Comparison of ENCODE assay signal across 8 cellular contexts in the genomic region with DNA sequence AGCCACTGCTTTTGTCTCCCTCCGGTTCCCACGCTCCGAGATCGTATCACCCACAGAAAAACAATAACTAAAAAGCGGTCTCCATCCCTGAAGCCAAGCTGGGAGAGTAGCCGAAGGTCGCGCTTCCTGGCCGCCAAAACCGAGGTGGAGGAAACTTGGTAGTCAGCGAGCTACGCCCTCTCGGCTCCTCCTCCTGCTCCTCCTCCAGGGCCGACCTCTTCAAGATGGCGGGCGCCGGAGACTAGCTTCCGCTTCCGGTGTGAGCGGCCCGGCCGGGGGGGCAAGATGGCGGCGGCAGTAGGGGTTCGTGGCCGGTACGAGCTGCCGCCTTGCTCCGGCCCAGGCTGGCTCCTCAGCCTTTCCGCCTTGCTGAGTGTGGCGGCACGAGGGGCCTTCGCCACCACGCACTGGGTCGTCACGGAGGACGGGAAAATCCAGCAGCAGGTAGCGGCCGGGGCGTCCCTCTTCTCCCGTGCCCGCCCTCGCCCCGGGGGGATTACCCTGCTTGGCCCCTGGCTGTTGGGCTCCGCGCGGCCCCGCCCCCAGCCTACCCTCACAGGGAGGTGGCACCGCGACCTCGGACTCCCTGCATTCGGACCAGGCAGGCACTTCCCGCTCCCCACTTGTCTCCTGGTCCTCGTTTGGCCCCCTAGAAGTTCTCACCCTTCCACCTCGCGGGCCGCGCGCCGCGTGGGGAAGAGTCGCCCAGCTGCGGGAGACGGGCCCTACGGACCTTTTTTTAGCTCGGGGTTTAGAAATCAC. TPM values are rescaled to one million over a fixed set of nuclear protein-coding genes. Genes with fewer than 3 reads are reported as not detected.
DNase-seq lines count a peak whose midpoint lies in the region; ATAC-seq, FAIRE-seq and TF ChIP-seq lines count a peak whose summit lies in the region.

A gene with protein sequence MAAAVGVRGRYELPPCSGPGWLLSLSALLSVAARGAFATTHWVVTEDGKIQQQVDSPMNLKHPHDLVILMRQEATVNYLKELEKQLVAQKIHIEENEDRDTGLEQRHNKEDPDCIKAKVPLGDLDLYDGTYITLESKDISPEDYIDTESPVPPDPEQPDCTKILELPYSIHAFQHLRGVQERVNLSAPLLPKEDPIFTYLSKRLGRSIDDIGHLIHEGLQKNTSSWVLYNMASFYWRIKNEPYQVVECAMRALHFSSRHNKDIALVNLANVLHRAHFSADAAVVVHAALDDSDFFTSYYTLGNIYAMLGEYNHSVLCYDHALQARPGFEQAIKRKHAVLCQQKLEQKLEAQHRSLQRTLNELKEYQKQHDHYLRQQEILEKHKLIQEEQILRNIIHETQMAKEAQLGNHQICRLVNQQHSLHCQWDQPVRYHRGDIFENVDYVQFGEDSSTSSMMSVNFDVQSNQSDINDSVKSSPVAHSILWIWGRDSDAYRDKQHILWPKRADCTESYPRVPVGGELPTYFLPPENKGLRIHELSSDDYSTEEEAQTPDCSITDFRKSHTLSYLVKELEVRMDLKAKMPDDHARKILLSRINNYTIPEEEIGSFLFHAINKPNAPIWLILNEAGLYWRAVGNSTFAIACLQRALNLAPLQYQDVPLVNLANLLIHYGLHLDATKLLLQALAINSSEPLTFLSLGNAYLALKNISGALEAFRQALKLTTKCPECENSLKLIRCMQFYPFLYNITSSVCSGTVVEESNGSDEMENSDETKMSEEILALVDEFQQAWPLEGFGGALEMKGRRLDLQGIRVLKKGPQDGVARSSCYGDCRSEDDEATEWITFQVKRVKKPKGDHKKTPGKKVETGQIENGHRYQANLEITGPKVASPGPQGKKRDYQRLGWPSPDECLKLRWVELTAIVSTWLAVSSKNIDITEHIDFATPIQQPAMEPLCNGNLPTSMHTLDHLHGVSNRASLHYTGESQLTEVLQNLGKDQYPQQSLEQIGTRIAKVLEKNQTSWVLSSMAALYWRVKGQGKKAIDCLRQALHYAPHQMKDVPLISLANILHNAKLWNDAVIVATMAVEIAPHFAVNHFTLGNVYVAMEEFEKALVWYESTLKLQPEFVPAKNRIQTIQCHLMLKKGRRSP (plus strand): TSS at position 251 of the 762 bp plus-strand sequence. CDS start 35 bp downstream, at position 286.

- ATAC-seq in GM21737 (IDR thresholded peaks at IDR 0.05; ENCODE audit: unreplicated experiment), result peak; percentile 91
- ATAC-seq in activated T-cell treated with anti-CD3 and anti-CD28 coated beads, Interleukin-2, amount 50 U/mL, for 72 hours (replicated peaks in 1 of 2), result peak; percentile 95

- H3K27ac ChIP-seq in KMS-11 (peak within 1 kb of the TSS; percentile 92), esophagus squamous epithelium (peak within 1 kb of the TSS; percentile 89 to 97 (median 94))

- H3K4me3 Mint-ChIP-seq in activated T-cell treated with anti-CD3 and anti-CD28 coated beads, Interleukin-2, amount 50 U/mL, for 72 hours, result peak within 1 kb of the TSS; percentile 96 to 100

- TF ChIP-seq CTCF in KMS-11 (conservative IDR thresholded peaks at IDR 0.05; ENCODE audit: low read depth, low read length) (no peak), esophagus squamous epithelium (IDR thresholded peaks at IDR 0.05) (peak in 1 of 6 experiments; percentile 3)

- no peaks in the 10 kb centered on the region for H4K20me1 ChIP-seq in KMS-11 (ENCODE audit: insufficient read depth)

- peaks cover 43% of the 10 kb centered on the region for H3K4me1 Mint-ChIP-seq in activated T-cell treated with anti-CD3 and anti-CD28 coated beads, Interleukin-2, amount 50 U/mL, for 72 hours (ENCODE audit: low read depth)

- peaks cover 5 to 11% of the 10 kb centered on the region in 2 donors for H3K36me3 Mint-ChIP-seq in activated T-cell treated with anti-CD3 and anti-CD28 coated beads, Interleukin-2, amount 50 U/mL, for 72 hours (ENCODE audit: insufficient read depth in 2 of 2)

- intact Hi-C loops in esophagus squamous epithelium (cut with DNase I), result no loop called here

- DNase-seq in DMS53 treated with DMSO at 0.1 percent for 48 hours (lab: John Stamatoyannopoulos, UW; ENCODE audit: unreplicated experiment), result peak; percentile 77
- DNase-seq in RCC 7860 (ENCODE audit: low spot score), result peak; percentile 78
- peak; percentile 94 to 96 for DNase-seq in activated T-cell treated with anti-CD3 and anti-CD28 coated beads, Interleukin-2, amount 50 U/mL, for 72 hours
- peak; percentile 73 for DNase-seq in esophagus squamous epithelium (lab: John Stamatoyannopoulos, UW)
- DNase-seq in myocyte (ENCODE audit: low read depth), result peak; percentile 92
- peak; percentile 84 to 93 for DNase-seq in stimulated activated CD8-positive, alpha-beta memory T cell treated with anti-CD3 and anti-CD28 coated beads, Interleukin-7, amount 100 ng/mL, for 48 hours (ENCODE audit: extremely low read depth in 1 of 2, low read depth in 1 of 2)

- peaks cover 20% of the 10 kb centered on the region for H3K4me1 ChIP-seq in KMS-11 (ENCODE audit: low read depth, poor library complexity, severe bottlenecking)
- H3K4me1 ChIP-seq in esophagus squamous epithelium, result peaks cover 9 to 36% (median 16%) of the 10 kb centered on the region in 3 donors

- WGBS in esophagus squamous epithelium, 2 donors, result 1% methylated on average over 19 to 23 of the region's 66 CpGs

- H3K27ac Mint-ChIP-seq in activated T-cell treated with anti-CD3 and anti-CD28 coated beads, Interleukin-2, amount 50 U/mL, for 72 hours, result peak within 1 kb of the TSS; percentile 100

- H3K9me3 ChIP-seq in esophagus squamous epithelium, result no peaks in the 10 kb centered on the region

- H3K4me3 ChIP-seq in KMS-11 (IDR thresholded peaks at IDR 0.05; ENCODE audit: insufficient read depth, low read depth, low read length), result peak within 1 kb of the TSS; percentile 23
- H3K4me3 ChIP-seq in esophagus squamous epithelium, result peak within 1 kb of the TSS; percentile 79 to 100 (median 96)

- peak within 1 kb of the TSS; percentile 95 for H3K9ac ChIP-seq in KMS-11

- FAIRE-seq in RCC 7860 (lab: Jason Lieb, UNC), result peak; percentile 62

- no peaks in the 10 kb centered on the region for H3K27me3 Mint-ChIP-seq in activated T-cell treated with anti-CD3 and anti-CD28 coated beads, Interleukin-2, amount 50 U/mL, for 72 hours (ENCODE audit: low read depth)

- H3K4me2 ChIP-seq in KMS-11, result peak within 1 kb of the TSS; percentile 86

- H3K9me3 Mint-ChIP-seq in activated T-cell treated with anti-CD3 and anti-CD28 coated beads, Interleukin-2, amount 50 U/mL, for 72 hours, result no peaks in the 10 kb centered on the region

- no peaks in the 10 kb centered on the region for H3K36me3 ChIP-seq in KMS-11 (ENCODE audit: insufficient read depth)
- H3K36me3 ChIP-seq in esophagus squamous epithelium, result peaks cover 0 to 9% (median 0%) of the 10 kb centered on the region in 3 donors

- no peaks in the 10 kb centered on the region for H3K27me3 ChIP-seq in KMS-11 (ENCODE audit: insufficient read depth, low read depth)
- no peaks in the 10 kb centered on the region for H3K27me3 ChIP-seq in esophagus squamous epithelium

- peak in 3 of 4 donors; percentile 52 to 90 (median 79) for TF ChIP-seq POLR2A in esophagus squamous epithelium (IDR thresholded peaks at IDR 0.05)

- H2AFZ ChIP-seq in KMS-11 (ENCODE audit: low read depth), result peak within 1 kb of the TSS; percentile 77

- H3K79me2 ChIP-seq in KMS-11 (ENCODE audit: insufficient read depth, low read depth), result peaks cover 48% of the 10 kb centered on the region

RNA-seq across cellular contexts. Expression of the gene that starts here (rescaled TPM):
- 10 to 100 TPM; 67.8 to 68.2 TPM for total RNA-seq in activated T-cell treated with anti-CD3 and anti-CD28 coated beads, Interleukin-2, amount 50 U/mL, for 72 hours
- total RNA-seq in esophagus squamous epithelium, result 100 to 1,000 TPM in 1 of 4 donors, 10 to 100 TPM in 3; 37.5 to 106 (median 55.9) TPM
- total RNA-seq in myocyte, result 48.2 and 56.1 TPM in 2 replicates
- 28.7 TPM for polyA plus RNA-seq in myocyte (2012)

Comparison
In these comparisons a context has a peak if more than half of its experiments do, and no peak if none do; other contexts are left out.
1. Peak in every context shown above with its lines: DNase-seq, ATAC-seq, H3K4me3 ChIP-seq and H3K27ac ChIP-seq.